21 cellular contexts compared by ENCODE assay signal in genomic region chrX:130009658-130010223, GRCh38.
"Had no signal": no experiment of that assay in that cellular context is flagged by ENCODE, and none has a peak within 500 bp of the region (broad histone marks: within the 10 kb centered on the region; RNA-seq: fewer than 3 reads in every experiment).

No MANE protein-coding gene starts in this region.

- H3K27ac ChIP-seq: KMS-11, SJSA1, SK-N-MC had no signal

- H3K4me3 ChIP-seq: K562, SJSA1, SK-N-MC had no signal

- ATAC-seq: K562 had no signal

- H3K27me3 ChIP-seq: SJSA1 had no signal

- H3K4me2 ChIP-seq: KMS-11 had no signal

- DNase-seq: Kasumi-1, MM.1S, NCI-H1105, NCI-H1417 treated with DMSO at 0.1 percent for 48 hours, NCI-H146, NCI-H1694 treated with DMSO at 0.1 percent for 48 hours, NCI-H1930, NCI-H2081, NCI-H2107, NCI-H2227 treated with DMSO at 0.1 percent for 48 hours, NCI-H524, NCI-H526 treated with DMSO at 0.1 percent for 48 hours, NCI-H748 treated with DMSO at 0.1 percent for 48 hours, Right ventricle myocardium superior, RPMI8226, SIG-M5 had no signal

- H3K4me3 Mint-ChIP-seq: IgD-negative memory B cell had no signal

- H3K36me3 Mint-ChIP-seq: IgD-negative memory B cell had no signal

- H3K36me3 ChIP-seq: SJSA1 had no signal

- H3K9ac ChIP-seq: KMS-11 had no signal

- H3K4me1 ChIP-seq: SJSA1 had no signal

- H3K9me3 ChIP-seq: SJSA1 had no signal

- H3K9me3 Mint-ChIP-seq: IgD-negative memory B cell had no signal
